1 cellular context compared by ENCODE assay signal in the genomic region with DNA sequence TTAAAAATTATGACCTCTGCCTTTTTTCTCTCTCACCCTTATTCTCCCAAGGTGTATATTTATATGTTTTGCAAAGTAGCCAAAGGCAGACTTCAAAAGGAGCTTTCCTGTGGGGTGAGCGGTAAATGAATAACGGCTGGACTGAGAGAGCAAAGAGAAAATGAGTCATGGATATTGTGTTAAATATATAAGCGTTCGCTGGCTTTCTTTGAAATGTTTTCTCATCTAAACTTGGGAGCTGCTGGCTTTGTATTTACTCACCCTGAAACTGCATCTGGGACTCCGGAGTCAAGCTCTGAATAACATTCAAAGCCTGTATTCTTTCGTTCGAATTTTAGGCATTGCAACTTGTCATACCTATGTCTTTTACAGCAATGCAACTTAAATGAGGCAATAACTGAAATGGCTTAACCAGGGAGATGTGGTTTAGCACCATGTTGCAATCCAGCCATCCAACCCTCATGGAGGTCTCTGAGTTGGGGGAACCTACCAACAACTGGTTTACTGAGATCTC.
TF ChIP-seq lines count a peak whose summit lies in the region.

No MANE protein-coding gene starts in this region.

TF ChIP-seq in HepG2, 621 proteins besides CTCF, POLR2A, EP300 and RAD21 (continued from another document and continues in another):
- TF ChIP-seq CBFB (CRISPR knock-in tag; IDR thresholded peaks at IDR 0.05) (no peak), SOX5 (CRISPR knock-in tag; IDR thresholded peaks at IDR 0.05; ENCODE audit: borderline replicate concordance) (peak; percentile 91; the same call in 1 of the 2 replicates), ZNF17 (CRISPR knock-in tag; IDR thresholded peaks at IDR 0.05) (no peak), ZNF670 (CRISPR knock-in tag; IDR thresholded peaks at IDR 0.05; ENCODE audit: borderline replicate concordance) (peak; percentile 56; the same call in 1 of the 2 replicates), FOXK1 (CRISPR knock-in tag; IDR thresholded peaks at IDR 0.05; ENCODE audit: borderline replicate concordance, low read depth) (peak; percentile 52; the same call in 1 of the 2 replicates), ZNF354B (CRISPR knock-in tag; IDR thresholded peaks at IDR 0.05) (no peak), KLF12 (CRISPR knock-in tag; IDR thresholded peaks at IDR 0.05; ENCODE audit: borderline replicate concordance) (peak; percentile 27; the same call in 1 of the 2 replicates), ZNF180 (CRISPR knock-in tag; IDR thresholded peaks at IDR 0.05; ENCODE audit: borderline replicate concordance, low read depth) (no peak), ZNF879 (CRISPR knock-in tag; IDR thresholded peaks at IDR 0.05) (no peak), ZNF205 (CRISPR knock-in tag; IDR thresholded peaks at IDR 0.05) (no peak), XBP1 (CRISPR knock-in tag; IDR thresholded peaks at IDR 0.05) (no peak), POLR2AphosphoS2 (IDR thresholded peaks at IDR 0.05; ENCODE audit: low read depth, low read length) (no peak), SIN3B (IDR thresholded peaks at IDR 0.05; ENCODE audit: low read length) (no peak), MTF1 (CRISPR knock-in tag; IDR thresholded peaks at IDR 0.05) (no peak), KDM2A (CRISPR knock-in tag; IDR thresholded peaks at IDR 0.05; ENCODE audit: borderline replicate concordance, low read depth) (no peak), ZNF251 (CRISPR knock-in tag; IDR thresholded peaks at IDR 0.05) (no peak), ZEB1 (IDR thresholded peaks at IDR 0.05; ENCODE audit: insufficient replicate concordance, low read depth) (peak; percentile 52), ZNF83 (CRISPR knock-in tag; IDR thresholded peaks at IDR 0.05; ENCODE audit: borderline replicate concordance) (no peak), GTF2F1 (IDR thresholded peaks at IDR 0.05; ENCODE audit: low read length) (no peak), SATB2 (CRISPR knock-in tag; IDR thresholded peaks at IDR 0.05) (0 out of 2 replicates have a peak, but pooled peaks have one; percentile 37), MLLT10 (CRISPR knock-in tag; IDR thresholded peaks at IDR 0.05) (no peak), HNRNPUL1 (IDR thresholded peaks at IDR 0.05; ENCODE audit: low read depth, low read length) (no peak), ZNF546 (CRISPR knock-in tag; conservative IDR thresholded peaks at IDR 0.05) (no peak), HOXA7 (CRISPR knock-in tag; IDR thresholded peaks at IDR 0.05) (no peak), GABPA (IDR thresholded peaks at IDR 0.05; ENCODE audit: low read depth, low read length) (no peak), GABPA (CRISPR knock-in tag; IDR thresholded peaks at IDR 0.05; ENCODE audit: low read depth) (no peak), NR1H2 (CRISPR knock-in tag; IDR thresholded peaks at IDR 0.05; ENCODE audit: borderline replicate concordance, low read depth) (no peak), HDAC6 (IDR thresholded peaks at IDR 0.05; ENCODE audit: low read depth, low read length) (no peak), ZNF101 (CRISPR knock-in tag; IDR thresholded peaks at IDR 0.05; ENCODE audit: borderline replicate concordance, low read depth) (no peak), ZZZ3 (CRISPR knock-in tag; IDR thresholded peaks at IDR 0.05; ENCODE audit: borderline replicate concordance) (no peak; the same call in 1 of the 2 replicates), SOX13 (IDR thresholded peaks at IDR 0.05) (peak; percentile 30; the same call in 1 of the 2 replicates), SOX13 (CRISPR knock-in tag; conservative IDR thresholded peaks at IDR 0.05 in 1 of 2, IDR thresholded peaks at IDR 0.05 in 1 of 2) (peak in 1 of 2 experiments; percentile 91; a peak in 2 of 4 replicates), TMF1 (CRISPR knock-in tag; IDR thresholded peaks at IDR 0.05; ENCODE audit: low read depth) (no peak), HMGA1 (CRISPR knock-in tag; conservative IDR thresholded peaks at IDR 0.05) (no peak), ZNF451 (CRISPR knock-in tag; IDR thresholded peaks at IDR 0.05) (no peak), ZNF607 (CRISPR knock-in tag; IDR thresholded peaks at IDR 0.05; ENCODE audit: borderline replicate concordance) (no peak), ZNF550 (CRISPR knock-in tag; IDR thresholded peaks at IDR 0.05; ENCODE audit: borderline replicate concordance) (no peak), GATAD1 (CRISPR knock-in tag; IDR thresholded peaks at IDR 0.05) (no peak; the same call in 1 of the 2 replicates), ZNF766 (CRISPR knock-in tag; IDR thresholded peaks at IDR 0.05; ENCODE audit: borderline replicate concordance) (no peak), MBNL3 (CRISPR knock-in tag; conservative IDR thresholded peaks at IDR 0.05) (no peak), RXRB (CRISPR knock-in tag; IDR thresholded peaks at IDR 0.05; ENCODE audit: borderline replicate concordance) (peak; percentile 61), MTA3 (CRISPR knock-in tag; IDR thresholded peaks at IDR 0.05) (no peak), ZNF30 (CRISPR knock-in tag; IDR thresholded peaks at IDR 0.05) (no peak), YEATS4 (CRISPR knock-in tag; IDR thresholded peaks at IDR 0.05; ENCODE audit: borderline replicate concordance) (no peak), RFXANK (CRISPR knock-in tag; IDR thresholded peaks at IDR 0.05) (no peak), ZNF883 (CRISPR knock-in tag; IDR thresholded peaks at IDR 0.05; ENCODE audit: not compliant biosample characterization) (no peak), HIVEP1 (CRISPR knock-in tag; IDR thresholded peaks at IDR 0.05) (no peak), SMAD9 (CRISPR knock-in tag; IDR thresholded peaks at IDR 0.05) (no peak), SP1 (IDR thresholded peaks at IDR 0.05) (no peak), SP1 (CRISPR knock-in tag; IDR thresholded peaks at IDR 0.05) (no peak), ISX (CRISPR knock-in tag; conservative IDR thresholded peaks at IDR 0.05) (0 out of 2 replicates have a peak, but pooled peaks have one; percentile 53), MED8 (CRISPR knock-in tag; IDR thresholded peaks at IDR 0.05; ENCODE audit: insufficient replicate concordance) (no peak), ERF (CRISPR knock-in tag; IDR thresholded peaks at IDR 0.05) (no peak), RBAK (CRISPR knock-in tag; IDR thresholded peaks at IDR 0.05) (no peak)
- TF ChIP-seq, protein P1, sequence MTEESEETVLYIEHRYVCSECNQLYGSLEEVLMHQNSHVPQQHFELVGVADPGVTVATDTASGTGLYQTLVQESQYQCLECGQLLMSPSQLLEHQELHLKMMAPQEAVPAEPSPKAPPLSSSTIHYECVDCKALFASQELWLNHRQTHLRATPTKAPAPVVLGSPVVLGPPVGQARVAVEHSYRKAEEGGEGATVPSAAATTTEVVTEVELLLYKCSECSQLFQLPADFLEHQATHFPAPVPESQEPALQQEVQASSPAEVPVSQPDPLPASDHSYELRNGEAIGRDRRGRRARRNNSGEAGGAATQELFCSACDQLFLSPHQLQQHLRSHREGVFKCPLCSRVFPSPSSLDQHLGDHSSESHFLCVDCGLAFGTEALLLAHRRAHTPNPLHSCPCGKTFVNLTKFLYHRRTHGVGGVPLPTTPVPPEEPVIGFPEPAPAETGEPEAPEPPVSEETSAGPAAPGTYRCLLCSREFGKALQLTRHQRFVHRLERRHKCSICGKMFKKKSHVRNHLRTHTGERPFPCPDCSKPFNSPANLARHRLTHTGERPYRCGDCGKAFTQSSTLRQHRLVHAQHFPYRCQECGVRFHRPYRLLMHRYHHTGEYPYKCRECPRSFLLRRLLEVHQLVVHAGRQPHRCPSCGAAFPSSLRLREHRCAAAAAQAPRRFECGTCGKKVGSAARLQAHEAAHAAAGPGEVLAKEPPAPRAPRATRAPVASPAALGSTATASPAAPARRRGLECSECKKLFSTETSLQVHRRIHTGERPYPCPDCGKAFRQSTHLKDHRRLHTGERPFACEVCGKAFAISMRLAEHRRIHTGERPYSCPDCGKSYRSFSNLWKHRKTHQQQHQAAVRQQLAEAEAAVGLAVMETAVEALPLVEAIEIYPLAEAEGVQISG (CRISPR knock-in tag; IDR thresholded peaks at IDR 0.05) = no peak
- TF ChIP-seq, protein P2, sequence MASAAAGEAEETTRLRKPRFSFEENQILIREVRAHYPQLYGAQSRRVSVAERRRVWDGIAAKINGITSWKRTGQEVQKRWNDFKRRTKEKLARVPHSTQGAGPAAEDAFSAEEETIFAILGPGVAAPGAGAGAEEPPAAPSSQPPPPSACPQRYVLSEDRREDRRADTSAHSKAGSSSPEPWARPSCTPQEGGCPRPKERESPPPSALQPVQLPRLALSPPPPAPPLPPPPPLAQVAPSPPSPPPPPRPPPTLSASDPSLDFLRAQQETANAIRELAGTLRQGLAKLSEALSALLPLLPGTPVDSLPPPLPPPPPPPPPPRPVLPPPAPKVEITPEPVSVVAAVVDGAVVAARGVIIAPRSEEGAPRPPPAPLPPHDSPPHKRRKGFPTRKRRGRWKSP (CRISPR knock-in tag; IDR thresholded peaks at IDR 0.05) = peak; percentile 58; the same call in 1 of the 2 replicates
- TF ChIP-seq, protein P3, sequence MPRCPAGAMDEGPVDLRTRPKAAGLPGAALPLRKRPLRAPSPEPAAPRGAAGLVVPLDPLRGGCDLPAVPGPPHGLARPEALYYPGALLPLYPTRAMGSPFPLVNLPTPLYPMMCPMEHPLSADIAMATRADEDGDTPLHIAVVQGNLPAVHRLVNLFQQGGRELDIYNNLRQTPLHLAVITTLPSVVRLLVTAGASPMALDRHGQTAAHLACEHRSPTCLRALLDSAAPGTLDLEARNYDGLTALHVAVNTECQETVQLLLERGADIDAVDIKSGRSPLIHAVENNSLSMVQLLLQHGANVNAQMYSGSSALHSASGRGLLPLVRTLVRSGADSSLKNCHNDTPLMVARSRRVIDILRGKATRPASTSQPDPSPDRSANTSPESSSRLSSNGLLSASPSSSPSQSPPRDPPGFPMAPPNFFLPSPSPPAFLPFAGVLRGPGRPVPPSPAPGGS (CRISPR knock-in tag; IDR thresholded peaks at IDR 0.05) = no peak
- TF ChIP-seq, protein P4, sequence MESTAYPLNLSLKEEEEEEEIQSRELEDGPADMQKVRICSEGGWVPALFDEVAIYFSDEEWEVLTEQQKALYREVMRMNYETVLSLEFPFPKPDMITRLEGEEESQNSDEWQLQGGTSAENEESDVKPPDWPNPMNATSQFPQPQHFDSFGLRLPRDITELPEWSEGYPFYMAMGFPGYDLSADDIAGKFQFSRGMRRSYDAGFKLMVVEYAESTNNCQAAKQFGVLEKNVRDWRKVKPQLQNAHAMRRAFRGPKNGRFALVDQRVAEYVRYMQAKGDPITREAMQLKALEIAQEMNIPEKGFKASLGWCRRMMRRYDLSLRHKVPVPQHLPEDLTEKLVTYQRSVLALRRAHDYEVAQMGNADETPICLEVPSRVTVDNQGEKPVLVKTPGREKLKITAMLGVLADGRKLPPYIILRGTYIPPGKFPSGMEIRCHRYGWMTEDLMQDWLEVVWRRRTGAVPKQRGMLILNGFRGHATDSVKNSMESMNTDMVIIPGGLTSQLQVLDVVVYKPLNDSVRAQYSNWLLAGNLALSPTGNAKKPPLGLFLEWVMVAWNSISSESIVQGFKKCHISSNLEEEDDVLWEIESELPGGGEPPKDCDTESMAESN (CRISPR knock-in tag; conservative IDR thresholded peaks at IDR 0.05) = no peak; the same call in 1 of the 2 replicates
- TF ChIP-seq, protein P5, sequence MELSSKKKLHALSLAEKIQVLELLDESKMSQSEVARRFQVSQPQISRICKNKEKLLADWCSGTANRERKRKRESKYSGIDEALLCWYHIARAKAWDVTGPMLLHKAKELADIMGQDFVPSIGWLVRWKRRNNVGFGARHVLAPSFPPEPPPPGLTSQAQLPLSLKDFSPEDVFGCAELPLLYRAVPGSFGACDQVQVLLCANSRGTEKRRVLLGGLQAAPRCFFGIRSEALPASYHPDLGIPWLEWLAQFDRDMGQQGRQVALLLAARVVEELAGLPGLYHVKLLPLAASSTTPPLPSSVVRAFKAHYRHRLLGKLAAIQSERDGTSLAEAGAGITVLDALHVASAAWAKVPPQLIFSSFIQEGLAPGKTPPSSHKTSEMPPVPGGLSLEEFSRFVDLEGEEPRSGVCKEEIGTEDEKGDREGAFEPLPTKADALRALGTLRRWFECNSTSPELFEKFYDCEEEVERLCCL (CRISPR knock-in tag; IDR thresholded peaks at IDR 0.05; ENCODE audit: borderline replicate concordance) = no peak
- TF ChIP-seq, protein P6, sequence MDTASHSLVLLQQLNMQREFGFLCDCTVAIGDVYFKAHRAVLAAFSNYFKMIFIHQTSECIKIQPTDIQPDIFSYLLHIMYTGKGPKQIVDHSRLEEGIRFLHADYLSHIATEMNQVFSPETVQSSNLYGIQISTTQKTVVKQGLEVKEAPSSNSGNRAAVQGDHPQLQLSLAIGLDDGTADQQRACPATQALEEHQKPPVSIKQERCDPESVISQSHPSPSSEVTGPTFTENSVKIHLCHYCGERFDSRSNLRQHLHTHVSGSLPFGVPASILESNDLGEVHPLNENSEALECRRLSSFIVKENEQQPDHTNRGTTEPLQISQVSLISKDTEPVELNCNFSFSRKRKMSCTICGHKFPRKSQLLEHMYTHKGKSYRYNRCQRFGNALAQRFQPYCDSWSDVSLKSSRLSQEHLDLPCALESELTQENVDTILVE (CRISPR knock-in tag; IDR thresholded peaks at IDR 0.05) = 0 out of 2 replicates have a peak, but pooled peaks have one; percentile 7
- TF ChIP-seq, protein P7, sequence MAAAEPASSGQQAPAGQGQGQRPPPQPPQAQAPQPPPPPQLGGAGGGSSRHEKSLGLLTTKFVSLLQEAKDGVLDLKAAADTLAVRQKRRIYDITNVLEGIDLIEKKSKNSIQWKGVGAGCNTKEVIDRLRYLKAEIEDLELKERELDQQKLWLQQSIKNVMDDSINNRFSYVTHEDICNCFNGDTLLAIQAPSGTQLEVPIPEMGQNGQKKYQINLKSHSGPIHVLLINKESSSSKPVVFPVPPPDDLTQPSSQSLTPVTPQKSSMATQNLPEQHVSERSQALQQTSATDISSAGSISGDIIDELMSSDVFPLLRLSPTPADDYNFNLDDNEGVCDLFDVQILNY (CRISPR knock-in tag; conservative IDR thresholded peaks at IDR 0.05) = no peak
- TF ChIP-seq, protein P8, sequence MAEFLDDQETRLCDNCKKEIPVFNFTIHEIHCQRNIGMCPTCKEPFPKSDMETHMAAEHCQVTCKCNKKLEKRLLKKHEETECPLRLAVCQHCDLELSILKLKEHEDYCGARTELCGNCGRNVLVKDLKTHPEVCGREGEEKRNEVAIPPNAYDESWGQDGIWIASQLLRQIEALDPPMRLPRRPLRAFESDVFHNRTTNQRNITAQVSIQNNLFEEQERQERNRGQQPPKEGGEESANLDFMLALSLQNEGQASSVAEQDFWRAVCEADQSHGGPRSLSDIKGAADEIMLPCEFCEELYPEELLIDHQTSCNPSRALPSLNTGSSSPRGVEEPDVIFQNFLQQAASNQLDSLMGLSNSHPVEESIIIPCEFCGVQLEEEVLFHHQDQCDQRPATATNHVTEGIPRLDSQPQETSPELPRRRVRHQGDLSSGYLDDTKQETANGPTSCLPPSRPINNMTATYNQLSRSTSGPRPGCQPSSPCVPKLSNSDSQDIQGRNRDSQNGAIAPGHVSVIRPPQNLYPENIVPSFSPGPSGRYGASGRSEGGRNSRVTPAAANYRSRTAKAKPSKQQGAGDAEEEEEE (CRISPR knock-in tag; IDR thresholded peaks at IDR 0.05; ENCODE audit: borderline replicate concordance) = no peak
- TF ChIP-seq, protein P9, sequence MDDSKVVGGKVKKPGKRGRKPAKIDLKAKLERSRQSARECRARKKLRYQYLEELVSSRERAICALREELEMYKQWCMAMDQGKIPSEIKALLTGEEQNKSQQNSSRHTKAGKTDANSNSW (CRISPR knock-in tag; IDR thresholded peaks at IDR 0.05; ENCODE audit: borderline replicate concordance) = no peak
